In the genomic region with DNA sequence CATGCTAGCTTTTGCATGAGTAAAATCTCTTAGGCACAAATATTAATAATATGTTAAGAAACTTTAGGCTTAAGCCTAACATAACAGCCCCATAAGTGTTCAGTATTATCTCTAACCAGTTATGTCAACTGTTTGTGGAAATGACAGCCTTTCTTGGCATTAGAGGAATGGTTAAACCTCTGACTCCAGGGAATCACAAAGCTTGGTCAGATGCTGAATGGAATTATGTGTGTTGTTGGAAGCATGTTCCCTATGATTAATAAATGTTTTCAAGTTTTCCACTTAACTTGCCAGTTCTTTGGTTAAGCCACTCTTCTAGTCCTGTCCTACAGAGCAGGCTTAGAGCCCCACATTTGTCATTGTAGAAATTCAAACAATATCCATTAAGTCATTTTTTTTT, we compare ENCODE assay signal across 29 cellular contexts. TPM values are rescaled to one million over a fixed set of nuclear protein-coding genes. Genes with fewer than 3 reads are reported as not detected.
DNase-seq lines count a peak whose midpoint lies in the region; TF ChIP-seq lines count a peak whose summit lies in the region.
"Had no signal": no experiment of that assay in that cellular context is flagged by ENCODE, and none has a peak within 500 bp of the region (broad histone marks: within the 10 kb centered on the region; RNA-seq: fewer than 3 reads in every experiment).

No MANE protein-coding gene starts in this region.

- H3K4me2 ChIP-seq in osteoblast (ENCODE audit: insufficient read depth, low read length) (peak overlapping the region; percentile 41), neural progenitor cell (no peak overlapping the region)

- H3F3A ChIP-seq in neural progenitor cell (ENCODE audit: low read depth), result no peaks in the 10 kb centered on the region

- H3K9me3 Mint-ChIP-seq in neural progenitor cell, result no peaks in the 10 kb centered on the region
- H3K9me3 Mint-ChIP-seq: CD8-positive, alpha-beta T cell; naive B cell; stimulated activated naive B cell treated with anti-CD40 and anti-IgM and Interleukin-4, amounts not matched to agents 10 μg/mL and 1 μg/mL and 100 μg/mL, for 72 hours had no signal

- H3K9me3 ChIP-seq in adipocyte (ENCODE audit: control insufficient read depth, low read length) (no peaks in the 10 kb centered on the region), osteoblast (ENCODE audit: low read depth, low read length) (no peaks in the 10 kb centered on the region), neural progenitor cell (ENCODE audit: low read depth) (no peaks in the 10 kb centered on the region)
- H3K9me3 ChIP-seq: heart left ventricle, testis had no signal

- peak; percentile 72 for DNase-seq in AG20443 (ENCODE audit: low spot score)
- peak; percentile 50 for DNase-seq in adipocyte (ENCODE audit: low read depth)
- DNase-seq in fibroblast of gingiva (ENCODE audit: low read depth), result peak; percentile 61
- peak; percentile 81 for DNase-seq in osteoblast (ENCODE audit: insufficient read length, low spot score, missing footprints)
- no peak for DNase-seq in activated CD4-positive, CD25-positive, alpha-beta regulatory T cell (lab: John Stamatoyannopoulos, UW)
- no peak for DNase-seq in RPMI8226
- no peak for DNase-seq in islet precursor cell
- no peak for DNase-seq in neural progenitor cell (ENCODE audit: low spot score)
- DNase-seq: activated CD4-positive, CD25-positive, alpha-beta regulatory T cell treated with anti-CD3 and anti-CD28 coated beads, Interleukin-2, amount 50 U/mL, for 72 hours; activated CD8-positive, alpha-beta T cell treated with anti-CD3 and anti-CD28 coated beads, Interleukin-2, amount 10 ng/mL, durations not matched to agents 7 days and 5 days; activated gamma-delta T cell; activated T-cell treated with anti-CD3 and anti-CD28 coated beads for 4 hours; CD8-positive, alpha-beta T cell; GF-D8; H7; heart left ventricle; left colon; MV-4-11; naive B cell; NCI-H146; NCI-H524; NK-92 treated with Interleukin-12 subunit alpha and Interleukin-12 subunit beta, amount 100 ng/mL, for 24 hours; retina; SIG-M5; stimulated activated CD4-positive, alpha-beta T cell treated with anti-CD3 and anti-CD28 coated beads, Interleukin-12 subunit alpha, Interleukin-12 subunit beta, amount 100 ng/mL, for 4 hours; stimulated activated CD4-positive, alpha-beta T cell treated with anti-CD3 and anti-CD28 coated beads, Interleukin-4, amount 100 ng/mL, for 24 hours; stimulated activated naive B cell treated with anti-CD40 and anti-IgM and Interleukin-4, amounts not matched to agents 10 μg/mL and 1 μg/mL and 100 μg/mL, for 72 hours; testis had no signal

- H3K27ac ChIP-seq in osteoblast (ENCODE audit: low read depth, low read length) (peak overlapping the region; percentile 76), neural progenitor cell (no peak overlapping the region)
- H3K27ac ChIP-seq: cardiac muscle cell, testis had no signal

- H3K36me3 ChIP-seq in adipocyte (ENCODE audit: control insufficient read depth, insufficient read depth, low read length, severe bottlenecking) (peaks cover 53% of the 10 kb centered on the region), osteoblast (ENCODE audit: insufficient read depth, low read length) (peaks cover 36% of the 10 kb centered on the region), neural progenitor cell (peaks cover 13% of the 10 kb centered on the region)

- peaks cover 8% of the 10 kb centered on the region for H3K36me3 Mint-ChIP-seq in neural progenitor cell
- H3K36me3 Mint-ChIP-seq: naive B cell had no signal

- H3K79me2 ChIP-seq in osteoblast (ENCODE audit: insufficient read depth, low read length), result peaks cover 26% of the 10 kb centered on the region
- peaks cover 9% of the 10 kb centered on the region for H3K79me2 ChIP-seq in neural progenitor cell (ENCODE audit: low read depth)

- H3K4me3 ChIP-seq in adipocyte (ENCODE audit: low read length) (no peak overlapping the region), osteoblast (ENCODE audit: insufficient read depth, low read length) (no peak overlapping the region), neural progenitor cell (no peak overlapping the region)
- H3K4me3 ChIP-seq: cardiac muscle cell, heart left ventricle, testis had no signal

- H4K20me1 ChIP-seq in osteoblast (ENCODE audit: insufficient read depth, low read length) (no peaks in the 10 kb centered on the region), neural progenitor cell (ENCODE audit: low read depth) (no peaks in the 10 kb centered on the region)

- H3K27ac Mint-ChIP-seq in neural progenitor cell, result no peak overlapping the region
- H3K27ac Mint-ChIP-seq: activated CD8-positive, alpha-beta T cell treated with anti-CD3 and anti-CD28 coated beads, Interleukin-2, amount 10 ng/mL, durations not matched to agents 7 days and 5 days; CD8-positive, alpha-beta T cell; stimulated activated naive B cell treated with anti-CD40 and anti-IgM and Interleukin-4, amounts not matched to agents 10 μg/mL and 1 μg/mL and 100 μg/mL, for 72 hours had no signal

- H3K9ac ChIP-seq in adipocyte (ENCODE audit: low read length) (no peak overlapping the region), neural progenitor cell (no peak overlapping the region)

- H3K4me1 Mint-ChIP-seq in neural progenitor cell, result no peaks in the 10 kb centered on the region

- H3K27me3 ChIP-seq in adipocyte (replicated peaks; ENCODE audit: control insufficient read depth, insufficient read depth, low read length) (no peaks in the 10 kb centered on the region), osteoblast (ENCODE audit: insufficient read depth, low read length) (no peaks in the 10 kb centered on the region), neural progenitor cell (no peaks in the 10 kb centered on the region)
- H3K27me3 ChIP-seq: cardiac muscle cell, heart left ventricle, testis had no signal

- TF ChIP-seq CTCF in osteoblast (IDR thresholded peaks at IDR 0.05; ENCODE audit: extremely low read depth, low read depth, low read length) (no peak), neural progenitor cell (IDR thresholded peaks at IDR 0.05) (no peak)

- H3K4me1 ChIP-seq in adipocyte (ENCODE audit: control insufficient read depth, insufficient read depth, low read length), result peaks cover 30% of the 10 kb centered on the region
- peaks cover 17% of the 10 kb centered on the region for H3K4me1 ChIP-seq in osteoblast (ENCODE audit: insufficient read depth, low read length)
- H3K4me1 ChIP-seq in neural progenitor cell, result no peaks in the 10 kb centered on the region
- H3K4me1 ChIP-seq: testis had no signal

- H3K27me3 Mint-ChIP-seq in neural progenitor cell (ENCODE audit: insufficient read depth, low read depth), result peaks cover 2% of the 10 kb centered on the region
- H3K27me3 Mint-ChIP-seq: naive B cell; stimulated activated naive B cell treated with anti-CD40 and anti-IgM and Interleukin-4, amounts not matched to agents 10 μg/mL and 1 μg/mL and 100 μg/mL, for 72 hours had no signal

- H3K4me3 Mint-ChIP-seq in neural progenitor cell, result no peak overlapping the region
- H3K4me3 Mint-ChIP-seq: activated CD8-positive, alpha-beta T cell treated with anti-CD3 and anti-CD28 coated beads, Interleukin-2, amount 10 ng/mL, durations not matched to agents 7 days and 5 days; CD8-positive, alpha-beta T cell; naive B cell; stimulated activated naive B cell treated with anti-CD40 and anti-IgM and Interleukin-4, amounts not matched to agents 10 μg/mL and 1 μg/mL and 100 μg/mL, for 72 hours had no signal

- H2AFZ ChIP-seq in osteoblast (ENCODE audit: low read length) (no peak overlapping the region), neural progenitor cell (replicated peaks) (no peak overlapping the region)

RNA-seq across cellular contexts. Expression of gene PSEN1, which starts 17.0 kb away (rescaled TPM):
- total RNA-seq in osteoblast (77.8 and 79.6 TPM in 2 replicates), neural progenitor cell (ENCODE audit: low replicate concordance) (55.3 and 80.5 TPM in 2 replicates)

Comparison
In these comparisons a context has a peak if more than half of its experiments do, and no peak if none do; other contexts are left out.
1. DNase-seq: peak in AG20443 (single experiment), adipocyte (single experiment), fibroblast of gingiva (single experiment) and osteoblast (single experiment); none in activated CD4-positive, CD25-positive, alpha-beta regulatory T cell (0 of 4), RPMI8226 (single experiment), islet precursor cell (single experiment) and neural progenitor cell (single experiment).